ENCODE assay signal across 1 cellular context in genomic region chr3:9503283-9503682, GRCh38.
TF ChIP-seq lines count a peak whose summit lies in the region.

No MANE protein-coding gene starts in this region.

TF ChIP-seq in HepG2, 621 proteins besides CTCF, POLR2A, EP300 and RAD21 (continued from another document):
- TF ChIP-seq PAXIP1 (CRISPR knock-in tag; conservative IDR thresholded peaks at IDR 0.05): no peak
- TF ChIP-seq ZNF740 (CRISPR knock-in tag; IDR thresholded peaks at IDR 0.05): no peak
- no peak for TF ChIP-seq ZSCAN31 (CRISPR knock-in tag; IDR thresholded peaks at IDR 0.05; ENCODE audit: low read depth)
- no peak for TF ChIP-seq PHF21A (CRISPR knock-in tag; IDR thresholded peaks at IDR 0.05)
TF ChIP-seq in HepG2: peak in this region for 11.
